Comparison of ENCODE assay signal across 15 cellular contexts in genomic region chr12:105798249-105798835, GRCh38.
"Had no signal": no experiment of that assay in that cellular context is flagged by ENCODE, and none has a peak within 500 bp of the region (broad histone marks: within the 10 kb centered on the region; RNA-seq: fewer than 3 reads in every experiment).

No MANE protein-coding gene starts in this region.

- H3K9me3 Mint-ChIP-seq: endodermal cell had no signal

- ATAC-seq: naive thymus-derived CD4-positive, alpha-beta T cell; psoas muscle had no signal

- H3K27ac Mint-ChIP-seq: endodermal cell; naive thymus-derived CD4-positive, alpha-beta T cell had no signal

- H3K4me3 ChIP-seq: heart left ventricle, psoas muscle, sigmoid colon had no signal

- H3K36me3 Mint-ChIP-seq: naive thymus-derived CD4-positive, alpha-beta T cell had no signal

- H3K4me3 Mint-ChIP-seq: endodermal cell; naive thymus-derived CD4-positive, alpha-beta T cell had no signal

- H3K4me1 Mint-ChIP-seq: endodermal cell; naive thymus-derived CD4-positive, alpha-beta T cell had no signal

- DNase-seq: dermis blood vessel endothelial cell; endodermal cell; erythroblast; heart left ventricle; hippocampal formation; kidney glomerular epithelial cell; mammary epithelial cell; naive thymus-derived CD4-positive, alpha-beta T cell; psoas muscle; retina; sigmoid colon; small intestine; stimulated activated CD4-positive, alpha-beta T cell treated with anti-CD3 and anti-CD28 coated beads, Interleukin-2, amount 100 ng/mL, for 48 hours; stimulated activated naive CD4-positive, alpha-beta T cell treated with Interleukin-2 at 50 U/mL for 16 hours; trophoblast cell had no signal
